ENCODE assay signal across 24 cellular contexts in genomic region chr21:32595431-32595830, GRCh38. TPM values are rescaled to one million over a fixed set of nuclear protein-coding genes. Genes with fewer than 3 reads are reported as not detected.
"Had no signal": no experiment of that assay in that cellular context is flagged by ENCODE, and none has a peak within 500 bp of the region (broad histone marks: within the 10 kb centered on the region; RNA-seq: fewer than 3 reads in every experiment).

No MANE protein-coding gene starts in this region.

- H3K4me3 ChIP-seq: colonic mucosa, esophagus squamous epithelium, gastrocnemius medialis, heart right ventricle, left lung, lower lobe of right lung, mucosa of descending colon had no signal

- H3K36me3 ChIP-seq: colonic mucosa had no signal

- ATAC-seq: effector memory CD8-positive, alpha-beta T cell; esophagus mucosa; gastrocnemius medialis; heart right ventricle; left cardiac atrium; left lung; left ventricle myocardium superior; lower lobe of right lung; mucosa of descending colon had no signal

- H3K27ac ChIP-seq: colonic mucosa, esophagus squamous epithelium, gastrocnemius medialis, heart right ventricle, left lung, lower lobe of right lung had no signal

- H3K27ac Mint-ChIP-seq: dendritic cell treated with granulocyte-macrophage colony-stimulating factor and Interleukin-4, amounts not matched to agents 40 ng/mL and 50 ng/mL, for 4 days; endodermal cell; mesothelial cell of epicardium had no signal

- H3K9me3 Mint-ChIP-seq: dendritic cell treated with granulocyte-macrophage colony-stimulating factor and Interleukin-4, amounts not matched to agents 40 ng/mL and 50 ng/mL, for 4 days; effector memory CD8-positive, alpha-beta T cell; endodermal cell; mesothelial cell of epicardium; naive B cell had no signal

- H3K4me1 Mint-ChIP-seq: mesothelial cell of epicardium had no signal

- DNase-seq: colonic mucosa; cortex of kidney; effector CD8-positive, alpha-beta T cell; effector memory CD8-positive, alpha-beta T cell; endodermal cell; erythroblast; esophagus squamous epithelium; foreskin fibroblast; foreskin melanocyte; gastrocnemius medialis; glutamatergic neuron; head of caudate nucleus; heart right ventricle; hippocampal formation; left cardiac atrium; left lung; left ventricle myocardium superior; lower lobe of right lung; mesenchymal stem cell; mucosa of descending colon; naive B cell had no signal

- H3K4me3 Mint-ChIP-seq: dendritic cell treated with granulocyte-macrophage colony-stimulating factor and Interleukin-4, amounts not matched to agents 40 ng/mL and 50 ng/mL, for 4 days; effector memory CD8-positive, alpha-beta T cell; endodermal cell; mesothelial cell of epicardium; naive B cell had no signal

- H3K27me3 Mint-ChIP-seq: dendritic cell treated with granulocyte-macrophage colony-stimulating factor and Interleukin-4, amounts not matched to agents 40 ng/mL and 50 ng/mL, for 4 days; effector memory CD8-positive, alpha-beta T cell; naive B cell had no signal

- H3K9me3 ChIP-seq: colonic mucosa, esophagus squamous epithelium, gastrocnemius medialis, heart right ventricle, left lung, lower lobe of right lung, mucosa of descending colon had no signal

- H3K27me3 ChIP-seq: colonic mucosa, esophagus squamous epithelium, gastrocnemius medialis, heart right ventricle, left lung had no signal

- H3K4me1 ChIP-seq: colonic mucosa, gastrocnemius medialis, heart right ventricle, left lung, lower lobe of right lung had no signal

RNA-seq across cellular contexts. Expression of gene TCP10L, which starts 10.1 kb away (rescaled TPM):
- total RNA-seq: esophagus mucosa had no signal
